9 cellular contexts compared by ENCODE assay signal in genomic region chr1:169367686-169368405, GRCh38. TPM values are rescaled to one million over a fixed set of nuclear protein-coding genes. Genes with fewer than 3 reads are reported as not detected.
DNase-seq lines count a peak whose midpoint lies in the region; ATAC-seq, FAIRE-seq and TF ChIP-seq lines count a peak whose summit lies in the region.
"Had no signal": no experiment of that assay in that cellular context is flagged by ENCODE, and none has a peak within 500 bp of the region (broad histone marks: within the 10 kb centered on the region; RNA-seq: fewer than 3 reads in every experiment).

Gene BLZF1, plus strand, starts transcription at chr1:169368195. Its CDS starts 1,328 bp downstream, at chr1:169369523.
Gene NME7, minus strand, starts transcription at chr1:169367797. Its CDS starts 87 bp downstream, at chr1:169367710.

- H3K4me1 Mint-ChIP-seq in activated CD4-positive, alpha-beta T cell treated with anti-CD3 and anti-CD28 coated beads for 36 hours, result peaks cover 30% of the 10 kb centered on the region

- no peak within 1 kb of the TSS for H3K4me3 Mint-ChIP-seq in activated CD4-positive, alpha-beta T cell treated with anti-CD3 and anti-CD28 coated beads for 36 hours

- DNase-seq in Ammon's horn (ENCODE audit: low spot score), result peak; percentile 99
- peak; percentile 54 for DNase-seq in GM19239 (ENCODE audit: insufficient read length, low spot score)
- peak; percentile 89 to 94 for DNase-seq in NCI-H524 (lab: John Stamatoyannopoulos, UW)
- DNase-seq in activated CD4-positive, alpha-beta T cell treated with anti-CD3 and anti-CD28 coated beads for 36 hours, result peak; percentile 99
- peak; percentile 99 for DNase-seq in colonic mucosa
- peak; percentile 95 to 98 for DNase-seq in stimulated activated CD4-positive, alpha-beta T cell treated with anti-CD3 and anti-CD28 coated beads, Interleukin-1b, Interleukin-23, amount 100 ng/mL, for 4 hours (ENCODE audit: low read depth in 2 of 2)

- peak within 1 kb of the TSS; percentile 68 for H3K4me3 ChIP-seq in colonic mucosa

- peak; percentile 95 for ATAC-seq in HG03442 (IDR thresholded peaks at IDR 0.05; ENCODE audit: unreplicated experiment)
- ATAC-seq in activated CD4-positive, alpha-beta T cell treated with anti-CD3 and anti-CD28 coated beads for 36 hours, result peak; percentile 93

- intact Hi-C loops in activated CD4-positive, alpha-beta T cell treated with anti-CD3 and anti-CD28 coated beads for 36 hours (cut with DNase I, micrococcal nuclease), result loop anchor here (1.0 to 10.0 kb wide), 21 partner anchors 22 to 1432 kb away; partner anchors contain the start of genes ATP1B1 (in 2 of the 2), METTL18 (in 2 of the 2), SFT2D2 (in 2 of the 2) and SLC19A2 (in 2 of the 2)
- intact Hi-C loops in colonic mucosa (cut with DNase I), result loop anchor here (10.0 kb wide), 1 partner anchor 177 kb away; no protein-coding TSS in a partner anchor

- no peak for TF ChIP-seq CTCF in colonic mucosa (IDR thresholded peaks at IDR 0.05)

- peak; percentile 99 for FAIRE-seq in GM19239 (lab: Jason Lieb, UNC)

- H3K9me3 Mint-ChIP-seq in activated CD4-positive, alpha-beta T cell treated with anti-CD3 and anti-CD28 coated beads for 36 hours (ENCODE audit: low read depth), result no peaks in the 10 kb centered on the region

- no peaks in the 10 kb centered on the region for H3K27me3 Mint-ChIP-seq in activated CD4-positive, alpha-beta T cell treated with anti-CD3 and anti-CD28 coated beads for 36 hours
- H3K27me3 Mint-ChIP-seq: activated naive CD8-positive, alpha-beta T cell had no signal

- no peaks in the 10 kb centered on the region for H3K9me3 ChIP-seq in colonic mucosa

- no peaks in the 10 kb centered on the region for H3K36me3 ChIP-seq in colonic mucosa

- H3K27me3 ChIP-seq in colonic mucosa, result no peaks in the 10 kb centered on the region
- no peaks in the 10 kb centered on the region for H3K27me3 ChIP-seq in layer of hippocampus (ENCODE audit: control insufficient read depth, insufficient read depth, low read length)

- CTCF ChIA-PET in activated CD4-positive, alpha-beta T cell treated with anti-CD3 and anti-CD28 coated beads for 36 hours (lab: Charles Lee), result interaction anchor here (0.7 to 2.3 kb wide), 3 partner anchors 10 to 1026 kb away, joined by 3 to 8 read pairs (median 3); no protein-coding TSS in a partner anchor

- POLR2A ChIA-PET in activated CD4-positive, alpha-beta T cell treated with anti-CD3 and anti-CD28 coated beads for 36 hours (lab: Charles Lee), result interaction anchor here (1.7 kb wide), 1 partner anchor 124 kb away, joined by 8 read pairs; no protein-coding TSS in a partner anchor

- peaks cover 13% of the 10 kb centered on the region for H3K36me3 Mint-ChIP-seq in activated CD4-positive, alpha-beta T cell treated with anti-CD3 and anti-CD28 coated beads for 36 hours (ENCODE audit: low read depth)

- no peak within 1 kb of the TSS for H3K27ac Mint-ChIP-seq in activated CD4-positive, alpha-beta T cell treated with anti-CD3 and anti-CD28 coated beads for 36 hours
- H3K27ac Mint-ChIP-seq: activated naive CD8-positive, alpha-beta T cell had no signal

- peak within 1 kb of the TSS; percentile 80 to 92 for H3K9ac ChIP-seq in colonic mucosa (ENCODE audit: low read depth in 2 of 2, low read length in 2 of 2)

- H3K27ac ChIP-seq in colonic mucosa, result peak within 1 kb of the TSS; percentile 86
- H3K27ac ChIP-seq in layer of hippocampus (ENCODE audit: low read depth, low read length), result peak within 1 kb of the TSS; percentile 78

- no peaks in the 10 kb centered on the region for H3K4me1 ChIP-seq in colonic mucosa

RNA-seq across cellular contexts. Expression of gene BLZF1, which starts in this region (rescaled TPM):
- total RNA-seq in activated CD4-positive, alpha-beta T cell treated with anti-CD3 and anti-CD28 coated beads for 36 hours, result 1 to 10 TPM; 6.5 to 7.1 TPM
- 10 to 100 TPM; 20.5 to 24.4 TPM for total RNA-seq in colonic mucosa

RNA-seq across cellular contexts. Expression of gene NME7, which starts in this region (rescaled TPM):
- total RNA-seq in activated CD4-positive, alpha-beta T cell treated with anti-CD3 and anti-CD28 coated beads for 36 hours, result 10 to 100 TPM; 11.6 to 15.3 TPM
- 1 to 10 TPM; 4.1 to 4.8 TPM for total RNA-seq in colonic mucosa

Comparison
In these comparisons a context has a peak if more than half of its experiments do, and no peak if none do; other contexts are left out.
1. Peak in every context shown above with its lines: DNase-seq, ATAC-seq, H3K4me3 ChIP-seq and H3K27ac ChIP-seq.